9 cellular contexts compared by ENCODE assay signal in the genomic region with DNA sequence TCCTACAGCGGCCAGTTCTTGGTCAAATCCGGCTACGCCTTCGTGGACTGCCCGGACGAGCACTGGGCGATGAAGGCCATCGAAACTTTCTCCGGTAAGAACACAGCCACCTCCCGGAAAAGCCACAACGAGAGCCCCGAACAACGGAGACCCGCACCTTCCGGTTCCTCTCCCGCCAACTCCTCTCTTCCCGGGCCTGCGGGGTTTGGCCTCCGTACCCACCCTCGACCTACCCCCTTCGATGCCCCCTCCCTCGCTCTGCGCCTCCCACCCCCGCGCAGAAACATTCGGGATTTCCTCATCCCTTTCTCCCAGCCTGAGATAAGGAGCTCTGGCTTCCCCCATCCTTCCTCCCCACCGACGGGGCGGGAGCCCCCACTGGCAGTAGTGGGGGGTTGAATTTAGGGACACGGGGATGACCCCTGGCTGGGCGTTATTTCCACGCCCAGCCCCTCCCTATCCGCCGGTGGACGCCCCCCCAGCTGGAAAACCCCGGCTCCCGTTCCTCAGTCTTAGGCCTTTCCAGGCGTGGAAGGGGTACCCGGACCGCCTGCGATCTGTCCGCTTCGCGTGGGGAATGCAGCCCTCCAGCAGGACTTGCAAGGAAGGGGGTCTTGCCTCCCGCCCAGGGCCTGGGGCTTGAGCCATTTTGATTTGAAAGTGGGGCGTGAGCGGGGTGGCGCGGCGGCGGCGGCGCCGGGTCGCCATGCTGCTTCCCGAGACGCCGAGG. TPM values are rescaled to one million over a fixed set of nuclear protein-coding genes. Genes with fewer than 3 reads are reported as not detected.
DNase-seq lines count a peak whose midpoint lies in the region; ATAC-seq, FAIRE-seq and TF ChIP-seq lines count a peak whose summit lies in the region.
"Had no signal": no experiment of that assay in that cellular context is flagged by ENCODE, and none has a peak within 500 bp of the region (broad histone marks: within the 10 kb centered on the region; RNA-seq: fewer than 3 reads in every experiment).

No MANE protein-coding gene starts in this region.

- H3K27ac ChIP-seq in HEK293 (ENCODE audit: extremely low read depth, low read depth, low read length), result peak overlapping the region; percentile 100
- no peak overlapping the region for H3K27ac ChIP-seq in left lung
- H3K27ac ChIP-seq: upper lobe of left lung had no signal

- H3K27me3 ChIP-seq in left lung, result peaks cover 98% of the 10 kb centered on the region in 2 donors

- H3K4me1 ChIP-seq in HEK293 (ENCODE audit: control insufficient read depth, insufficient read depth, low read length) (peaks cover 25% of the 10 kb centered on the region), left lung (peaks cover 0 to 30% of the 10 kb centered on the region in 2 donors)

- FAIRE-seq in urothelium cell line (lab: Jason Lieb, UNC), result no peak

- H3K4me1 Mint-ChIP-seq in activated naive CD8-positive, alpha-beta T cell (ENCODE audit: low read depth), result peaks cover 24% of the 10 kb centered on the region

- CTCF ChIA-PET in HEK293 (lab: Yijun Ruan, JAX), result interaction anchor here (0.6 to 13.1 kb wide), 10 partner anchors 10 to 520 kb away, joined by 3 to 129 read pairs (median 3); no protein-coding TSS in a partner anchor

- no peaks in the 10 kb centered on the region for H3K9me3 Mint-ChIP-seq in activated naive CD8-positive, alpha-beta T cell (ENCODE audit: low read depth)

- ATAC-seq in left lung (peak; percentile 17), GM21786 (IDR thresholded peaks at IDR 0.05; ENCODE audit: unreplicated experiment) (no peak), HG02981 (IDR thresholded peaks at IDR 0.05; ENCODE audit: unreplicated experiment) (no peak)

- TF ChIP-seq CTCF in AG09309 (IDR thresholded peaks at IDR 0.05; ENCODE audit: control insufficient read depth, insufficient read depth, low read depth, low read length, missing control alignments) (no peak), HEK293 (tag by site-specific recombination; IDR thresholded peaks at IDR 0.05) (peak; percentile 9; the same call in 1 of the 2 replicates), left lung (IDR thresholded peaks at IDR 0.05) (no peak)

- peaks cover 46% of the 10 kb centered on the region for H3K27me3 Mint-ChIP-seq in activated naive CD8-positive, alpha-beta T cell

- H3K27ac Mint-ChIP-seq in activated naive CD8-positive, alpha-beta T cell, result no peak overlapping the region

- intact Hi-C loops in left lung (cut with DNase I), result loop anchor here in 1 of 2 donors (10.0 kb wide), 1 partner anchor 283 kb away; no protein-coding TSS in a partner anchor

- H3K4me3 ChIP-seq in AG09309 (ENCODE audit: control insufficient read depth, low read depth, low read length), result peak overlapping the region; percentile 38
- peak overlapping the region; percentile 64 for H3K4me3 ChIP-seq in HEK293 (ENCODE audit: low read depth, low read length)
- H3K4me3 ChIP-seq in left lung, result no peak overlapping the region

- POLR2A ChIA-PET in HEK293 (lab: Yijun Ruan, JAX), result interaction anchor here (0.6 to 5.6 kb wide), 18 partner anchors 9 to 1933 kb away, joined by 3 to 47 read pairs (median 6); partner anchors contain the start of genes ATP5MC1, SNF8 and UBE2Z

- peaks cover 3% of the 10 kb centered on the region for H3K36me3 Mint-ChIP-seq in activated naive CD8-positive, alpha-beta T cell

- no peaks in the 10 kb centered on the region for H3K9me3 ChIP-seq in HEK293 (ENCODE audit: control insufficient read depth, insufficient read depth, low read depth, low read length)
- no peaks in the 10 kb centered on the region for H3K9me3 ChIP-seq in left lung
- H3K9me3 ChIP-seq: upper lobe of left lung had no signal

- H3K4me3 Mint-ChIP-seq in activated naive CD8-positive, alpha-beta T cell, result peak overlapping the region; percentile 69

- H3K36me3 ChIP-seq in HEK293 (ENCODE audit: control insufficient read depth in 2 of 2, insufficient read depth in 1 of 2, low read length in 2 of 2) (peaks cover 0 to 13% of the 10 kb centered on the region in 2 experiments; a peak in 1 of 3 replicates), left lung (no peaks in the 10 kb centered on the region)
- H3K36me3 ChIP-seq: upper lobe of left lung had no signal

- DNase-seq in AG09309 (ENCODE audit: low read depth) (no peak), left lung (no peak), ACHN (no peak), urothelium cell line (ENCODE audit: low spot score) (no peak)

- in situ Hi-C loops in ACHN (cut with HindIII; ENCODE audit: low pct_ligation_motif_present, low pct_unique_long_range_greater_than_20kb, low sequenced_read_pairs), result no loop called here

TF ChIP-seq in HEK293, 187 proteins besides CTCF, POLR2A, EP300 and RAD21 (continues in another document):
- TF ChIP-seq ZNF670 (tag by site-specific recombination; IDR thresholded peaks at IDR 0.05; ENCODE audit: low read depth) (no peak), ZBTB8A (tag by site-specific recombination; IDR thresholded peaks at IDR 0.05) (peak; percentile 65), ZNF16 (tag by site-specific recombination; IDR thresholded peaks at IDR 0.05; ENCODE audit: low read depth) (no peak), ZNF211 (tag by site-specific recombination; IDR thresholded peaks at IDR 0.05; ENCODE audit: low read depth) (no peak), ZNF292 (tag by site-specific recombination; IDR thresholded peaks at IDR 0.05; ENCODE audit: borderline replicate concordance, low read depth) (no peak), ZNF76 (tag by site-specific recombination; IDR thresholded peaks at IDR 0.05; ENCODE audit: borderline replicate concordance, low read depth) (no peak), ZNF785 (tag by site-specific recombination; IDR thresholded peaks at IDR 0.05) (no peak), ZNF843 (tag by site-specific recombination; IDR thresholded peaks at IDR 0.05) (no peak), TSHZ1 (tag by site-specific recombination; IDR thresholded peaks at IDR 0.05; ENCODE audit: borderline replicate concordance) (no peak), ZNF768 (tag by site-specific recombination; IDR thresholded peaks at IDR 0.05) (no peak)
- TF ChIP-seq, protein P1, sequence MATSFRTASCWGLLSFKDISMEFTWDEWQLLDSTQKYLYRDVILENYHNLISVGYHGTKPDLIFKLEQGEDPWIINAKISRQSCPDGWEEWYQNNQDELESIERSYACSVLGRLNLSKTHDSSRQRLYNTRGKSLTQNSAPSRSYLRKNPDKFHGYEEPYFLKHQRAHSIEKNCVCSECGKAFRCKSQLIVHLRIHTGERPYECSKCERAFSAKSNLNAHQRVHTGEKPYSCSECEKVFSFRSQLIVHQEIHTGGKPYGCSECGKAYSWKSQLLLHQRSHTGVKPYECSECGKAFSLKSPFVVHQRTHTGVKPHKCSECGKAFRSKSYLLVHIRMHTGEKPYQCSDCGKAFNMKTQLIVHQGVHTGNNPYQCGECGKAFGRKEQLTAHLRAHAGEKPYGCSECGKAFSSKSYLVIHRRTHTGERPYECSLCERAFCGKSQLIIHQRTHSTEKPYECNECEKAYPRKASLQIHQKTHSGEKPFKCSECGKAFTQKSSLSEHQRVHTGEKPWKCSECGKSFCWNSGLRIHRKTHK (tag by site-specific recombination; IDR thresholded peaks at IDR 0.05), result no peak
- TF ChIP-seq, protein P2, sequence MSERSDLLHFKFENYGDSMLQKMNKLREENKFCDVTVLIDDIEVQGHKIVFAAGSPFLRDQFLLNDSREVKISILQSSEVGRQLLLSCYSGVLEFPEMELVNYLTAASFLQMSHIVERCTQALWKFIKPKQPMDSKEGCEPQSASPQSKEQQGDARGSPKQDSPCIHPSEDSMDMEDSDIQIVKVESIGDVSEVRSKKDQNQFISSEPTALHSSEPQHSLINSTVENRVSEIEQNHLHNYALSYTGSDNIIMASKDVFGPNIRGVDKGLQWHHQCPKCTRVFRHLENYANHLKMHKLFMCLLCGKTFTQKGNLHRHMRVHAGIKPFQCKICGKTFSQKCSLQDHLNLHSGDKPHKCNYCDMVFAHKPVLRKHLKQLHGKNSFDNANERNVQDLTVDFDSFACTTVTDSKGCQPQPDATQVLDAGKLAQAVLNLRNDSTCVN (tag by site-specific recombination; optimal IDR thresholded peaks at IDR 0.05), result peak; percentile 67
- TF ChIP-seq, protein P3, sequence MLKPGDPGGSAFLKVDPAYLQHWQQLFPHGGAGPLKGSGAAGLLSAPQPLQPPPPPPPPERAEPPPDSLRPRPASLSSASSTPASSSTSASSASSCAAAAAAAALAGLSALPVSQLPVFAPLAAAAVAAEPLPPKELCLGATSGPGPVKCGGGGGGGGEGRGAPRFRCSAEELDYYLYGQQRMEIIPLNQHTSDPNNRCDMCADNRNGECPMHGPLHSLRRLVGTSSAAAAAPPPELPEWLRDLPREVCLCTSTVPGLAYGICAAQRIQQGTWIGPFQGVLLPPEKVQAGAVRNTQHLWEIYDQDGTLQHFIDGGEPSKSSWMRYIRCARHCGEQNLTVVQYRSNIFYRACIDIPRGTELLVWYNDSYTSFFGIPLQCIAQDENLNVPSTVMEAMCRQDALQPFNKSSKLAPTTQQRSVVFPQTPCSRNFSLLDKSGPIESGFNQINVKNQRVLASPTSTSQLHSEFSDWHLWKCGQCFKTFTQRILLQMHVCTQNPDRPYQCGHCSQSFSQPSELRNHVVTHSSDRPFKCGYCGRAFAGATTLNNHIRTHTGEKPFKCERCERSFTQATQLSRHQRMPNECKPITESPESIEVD (tag by site-specific recombination; IDR thresholded peaks at IDR 0.05), result no peak

RNA-seq across cellular contexts. Expression of gene IGF2BP1, which starts 0.8 kb away (rescaled TPM):
- total RNA-seq in left lung, result under 1 TPM; 0.23 to 0.26 TPM

RNA-seq across cellular contexts. Expression of gene GIP, which starts 29.6 kb away (rescaled TPM):
- total RNA-seq in left lung, result not detected
- total RNA-seq: upper lobe of left lung had no signal

RNA-seq across cellular contexts. Expression of gene SNF8, which starts 53.4 kb away (rescaled TPM):
- total RNA-seq in left lung, result 100 to 1,000 TPM in 1 of 2 donors, 10 to 100 TPM in 1; 95.8 to 109 TPM

Comparison
In these comparisons a context has a peak if more than half of its experiments do, and no peak if none do; other contexts are left out.
1. H3K4me3 ChIP-seq: peak in AG09309 (single experiment) and HEK293 (single experiment); none in left lung (0 of 2).